ENCODE assay signal across 15 cellular contexts in the genomic region with DNA sequence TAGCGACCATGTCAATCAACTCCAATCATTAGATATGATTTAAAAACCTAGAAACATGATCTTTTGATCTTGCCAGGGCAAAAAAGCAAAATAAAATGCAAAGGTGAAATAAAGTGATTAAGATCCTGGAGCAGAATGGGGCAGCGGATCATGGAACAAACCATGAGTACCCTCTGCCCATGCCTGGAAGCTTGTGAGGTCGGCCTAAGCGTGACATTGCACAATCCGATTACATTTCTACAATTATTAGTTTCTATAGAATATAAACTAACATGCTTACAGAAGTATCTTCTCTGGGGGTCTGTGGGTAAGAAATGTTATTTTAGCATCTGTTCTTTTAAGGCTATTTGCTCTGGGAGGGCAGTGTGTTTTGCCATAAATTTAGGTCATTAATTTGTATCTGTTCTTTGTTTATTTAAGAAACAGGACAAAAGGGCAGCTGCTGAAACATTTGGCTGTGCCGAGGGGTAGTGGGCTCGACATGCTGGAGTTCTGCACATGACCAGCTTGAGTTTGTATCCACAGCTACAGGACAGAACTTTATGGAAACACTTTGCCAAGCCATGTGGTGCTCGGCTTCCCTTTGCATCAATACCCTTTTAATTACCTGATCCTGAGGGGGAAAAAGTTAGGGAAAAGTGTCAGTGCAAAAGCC.
"Had no signal": no experiment of that assay in that cellular context is flagged by ENCODE, and none has a peak within 500 bp of the region (broad histone marks: within the 10 kb centered on the region; RNA-seq: fewer than 3 reads in every experiment).

No MANE protein-coding gene starts in this region.

- H3K9me3 Mint-ChIP-seq: activated CD4-positive, alpha-beta memory T cell treated with anti-CD3 and anti-CD28 coated beads for 36 hours; activated naive CD8-positive, alpha-beta T cell treated with anti-CD3 and anti-CD28 coated beads, Interleukin-2, amount 10 ng/mL, durations not matched to agents 7 days and 5 days; activated T-cell treated with anti-CD3 and anti-CD28 coated beads, Interleukin-2, amount 50 U/mL, for 4 hours; nephron; stimulated activated naive CD8-positive, alpha-beta T cell treated with anti-CD3 and anti-CD28 coated beads, Interleukin-15, amount 100 ng/mL, for 72 hours had no signal

- H3K9me3 ChIP-seq: heart left ventricle, left ventricle myocardium inferior, thoracic aorta had no signal

- DNase-seq: activated CD4-positive, alpha-beta memory T cell treated with anti-CD3 and anti-CD28 coated beads for 36 hours; activated naive CD8-positive, alpha-beta T cell treated with anti-CD3 and anti-CD28 coated beads, Interleukin-2, amount 10 ng/mL, durations not matched to agents 7 days and 5 days; activated T-cell treated with anti-CD3 and anti-CD28 coated beads, Interleukin-2, amount 50 U/mL, for 4 hours; aorta; foreskin melanocyte; heart left ventricle; left ventricle myocardium inferior; mesenchymal stem cell; stimulated activated CD4-positive, alpha-beta T cell treated with anti-CD3 and anti-CD28 coated beads, Interleukin-4, amount 100 ng/mL, for 1 hour; stimulated activated CD8-positive, alpha-beta memory T cell treated with anti-CD3 and anti-CD28 coated beads, Interleukin-4, amount 100 ng/mL, for 48 hours; stimulated activated naive CD8-positive, alpha-beta T cell treated with anti-CD3 and anti-CD28 coated beads, Interleukin-15, amount 100 ng/mL, for 72 hours had no signal

- H3K27ac Mint-ChIP-seq: activated CD4-positive, alpha-beta memory T cell treated with anti-CD3 and anti-CD28 coated beads for 36 hours; activated naive CD8-positive, alpha-beta T cell treated with anti-CD3 and anti-CD28 coated beads, Interleukin-2, amount 10 ng/mL, durations not matched to agents 7 days and 5 days; stimulated activated naive CD8-positive, alpha-beta T cell treated with anti-CD3 and anti-CD28 coated beads, Interleukin-15, amount 100 ng/mL, for 72 hours had no signal

- FAIRE-seq: bronchial epithelial cell, islet of Langerhans had no signal

- H3K4me3 Mint-ChIP-seq: activated CD4-positive, alpha-beta memory T cell treated with anti-CD3 and anti-CD28 coated beads for 36 hours; activated naive CD8-positive, alpha-beta T cell treated with anti-CD3 and anti-CD28 coated beads, Interleukin-2, amount 10 ng/mL, durations not matched to agents 7 days and 5 days; activated T-cell treated with anti-CD3 and anti-CD28 coated beads, Interleukin-2, amount 50 U/mL, for 4 hours; nephron; stimulated activated naive CD8-positive, alpha-beta T cell treated with anti-CD3 and anti-CD28 coated beads, Interleukin-15, amount 100 ng/mL, for 72 hours had no signal

- H3K36me3 ChIP-seq: heart left ventricle, left ventricle myocardium inferior, thoracic aorta had no signal

- H3K4me3 ChIP-seq: heart left ventricle, left ventricle myocardium inferior, thoracic aorta had no signal

- ATAC-seq: activated T-cell treated with anti-CD3 and anti-CD28 coated beads, Interleukin-2, amount 50 U/mL, for 4 hours; heart left ventricle; stimulated activated naive CD8-positive, alpha-beta T cell treated with anti-CD3 and anti-CD28 coated beads, Interleukin-15, amount 100 ng/mL, for 72 hours had no signal

- H3K4me1 Mint-ChIP-seq: activated naive CD8-positive, alpha-beta T cell treated with anti-CD3 and anti-CD28 coated beads, Interleukin-2, amount 10 ng/mL, durations not matched to agents 7 days and 5 days; stimulated activated naive CD8-positive, alpha-beta T cell treated with anti-CD3 and anti-CD28 coated beads, Interleukin-15, amount 100 ng/mL, for 72 hours had no signal

- H3K27ac ChIP-seq: heart left ventricle, left ventricle myocardium inferior, thoracic aorta had no signal

- H3K27me3 Mint-ChIP-seq: stimulated activated naive CD8-positive, alpha-beta T cell treated with anti-CD3 and anti-CD28 coated beads, Interleukin-15, amount 100 ng/mL, for 72 hours had no signal

- H3K4me1 ChIP-seq: heart left ventricle, left ventricle myocardium inferior had no signal

- H3K36me3 Mint-ChIP-seq: activated CD4-positive, alpha-beta memory T cell treated with anti-CD3 and anti-CD28 coated beads for 36 hours; activated naive CD8-positive, alpha-beta T cell treated with anti-CD3 and anti-CD28 coated beads, Interleukin-2, amount 10 ng/mL, durations not matched to agents 7 days and 5 days had no signal
